ENCODE assay signal across 1 cellular context in the genomic region with DNA sequence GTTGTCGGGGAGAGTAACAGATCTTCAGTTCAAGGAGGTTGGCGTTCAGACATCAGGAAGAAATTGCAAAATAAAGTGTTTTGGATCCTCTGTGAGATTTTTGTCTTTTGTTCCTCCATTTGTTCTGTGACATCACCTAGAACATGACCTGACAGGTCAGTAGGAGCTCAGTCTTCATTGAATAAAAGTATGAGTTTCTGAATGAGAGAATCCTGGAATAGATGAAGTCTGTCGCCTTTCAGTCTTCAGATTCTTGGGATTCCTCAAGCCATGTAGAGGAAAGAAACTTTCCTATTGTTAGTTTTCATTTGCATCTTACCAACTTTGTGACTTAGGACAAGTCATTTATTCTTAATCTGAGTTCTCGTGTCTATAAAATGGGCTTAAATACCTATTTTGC.
TF ChIP-seq lines count a peak whose summit lies in the region.

No MANE protein-coding gene starts in this region.

TF ChIP-seq in H1, 55 proteins besides CTCF, POLR2A, EP300 and RAD21:
- TF ChIP-seq RNF2 (IDR thresholded peaks at IDR 0.05; ENCODE audit: borderline replicate concordance, low read depth, low read length, missing control alignments, poor library complexity, severe bottlenecking) (no peak), SP2 (IDR thresholded peaks at IDR 0.05; ENCODE audit: low read length) (no peak), JUND (IDR thresholded peaks at IDR 0.05; ENCODE audit: low read length) (no peak), TEAD4 (IDR thresholded peaks at IDR 0.05; ENCODE audit: low read depth, low read length) (peak; percentile 70)
